In the genomic region with DNA sequence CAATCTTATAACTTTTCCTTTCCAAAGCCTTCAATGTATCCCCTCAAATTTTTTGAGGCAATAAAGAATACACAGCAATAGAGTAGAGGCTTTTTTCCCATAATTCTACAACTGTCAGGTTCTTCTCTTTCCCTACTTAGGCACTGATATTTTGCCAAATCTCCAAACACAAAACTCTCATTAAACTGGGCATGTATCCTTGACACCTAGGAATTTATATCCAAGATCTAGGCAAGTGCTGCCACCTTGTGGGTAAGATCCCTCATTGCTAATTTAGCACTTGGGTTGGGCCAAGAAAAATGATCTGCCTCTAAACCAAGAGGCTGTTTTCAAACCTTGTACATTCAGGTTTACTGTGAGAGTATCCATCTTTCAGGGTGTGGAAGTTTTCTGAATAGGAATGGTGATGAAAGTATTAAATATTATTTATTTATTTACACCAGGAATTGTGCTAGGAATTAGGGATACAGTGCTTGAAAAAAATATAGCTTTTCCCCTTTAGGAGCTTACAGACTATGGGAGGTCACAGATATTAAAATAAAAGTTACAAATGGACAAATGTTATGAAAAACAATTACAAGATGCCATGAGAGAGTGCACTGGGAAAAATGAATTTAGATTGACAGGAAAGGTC, we compare ENCODE assay signal across 1 cellular context.
TF ChIP-seq lines count a peak whose summit lies in the region.

No MANE protein-coding gene starts in this region.

TF ChIP-seq in endothelial cell of umbilical vein, 7 proteins besides CTCF, POLR2A, EP300 and RAD21 (continued from another document):
- TF ChIP-seq, protein P1, sequence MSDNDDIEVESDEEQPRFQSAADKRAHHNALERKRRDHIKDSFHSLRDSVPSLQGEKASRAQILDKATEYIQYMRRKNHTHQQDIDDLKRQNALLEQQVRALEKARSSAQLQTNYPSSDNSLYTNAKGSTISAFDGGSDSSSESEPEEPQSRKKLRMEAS (IDR thresholded peaks at IDR 0.05; ENCODE audit: insufficient read depth, insufficient read length), result no peak
- no peak for TF ChIP-seq JUN (IDR thresholded peaks at IDR 0.05; ENCODE audit: borderline replicate concordance, insufficient read depth, insufficient read length, low read depth)
- no peak for TF ChIP-seq FOS (IDR thresholded peaks at IDR 0.05; ENCODE audit: borderline replicate concordance, insufficient read depth, low read length)
- no peak for TF ChIP-seq POLR2AphosphoS5 (IDR thresholded peaks at IDR 0.05; ENCODE audit: insufficient read depth, low read depth, low read length)
